15 cellular contexts compared by ENCODE assay signal in genomic region chr12:6352198-6353173, GRCh38. TPM values are rescaled to one million over a fixed set of nuclear protein-coding genes. Genes with fewer than 3 reads are reported as not detected.
A peak's percentile ranks its signal among the peaks of the same experiment; 100 is the strongest.
DNase-seq lines count a peak whose midpoint lies in the region; ATAC-seq and TF ChIP-seq lines count a peak whose summit lies in the region.
"Had no signal": no experiment of that assay in that cellular context is flagged by ENCODE, and none has a peak within 500 bp of the region (broad histone marks: within the 10 kb centered on the region; RNA-seq: fewer than 3 reads in every experiment).

No MANE protein-coding gene starts in this region.

- DNase-seq in Right ventricle myocardium superior (no peak), cardiac septum (ENCODE audit: low spot score) (no peak), esophagus muscularis mucosa (ENCODE audit: extremely low spot score) (no peak), neuronal stem cell (ENCODE audit: low spot score) (no peak), aorta (no peak), activated T-cell treated with anti-CD3 and anti-CD28 coated beads for 4 hours (no peak)
- DNase-seq in CD8-positive, alpha-beta T cell = no peak
- no peak for DNase-seq in CD8-positive, alpha-beta memory T cell
- DNase-seq: activated CD4-positive, alpha-beta T cell treated with anti-CD3 and anti-CD28 coated beads for 4 hours; DMS 273 treated with DMSO at 0.1 percent for 48 hours; H7; NCI-H1105 treated with DMSO at 0.1 percent for 48 hours; small intestine had no signal

- CTCF ChIA-PET in CD8-positive, alpha-beta T cell (lab: Charles Lee) = interaction anchor here (0.6 to 1.9 kb wide), 5 partner anchors 9 to 142 kb away, joined by 3 to 7 read pairs (median 3); no protein-coding TSS in a partner anchor
- CTCF ChIA-PET in CD8-positive, alpha-beta memory T cell (lab: Charles Lee) = no interaction called here

- no peak overlapping the region for H3K14ac ChIP-seq in neuronal stem cell (ENCODE audit: low read length)

- H2BK15ac ChIP-seq in neuronal stem cell (ENCODE audit: low read length) = no peak overlapping the region

- ATAC-seq in Right ventricle myocardium superior (ENCODE audit: poor library complexity) (peak; percentile 49), aorta (ENCODE audit: low FRiP score) (peak; percentile 24)
- no peak for ATAC-seq in CD8-positive, alpha-beta T cell

- H3K27ac ChIP-seq in esophagus muscularis mucosa (replicated peaks in 1 of 4) (peak overlapping the region; percentile 51 to 67 (median 62)), neuronal stem cell (replicated peaks; ENCODE audit: low read length) (no peak overlapping the region), aorta (ENCODE audit: low read depth in 1 of 2, low read length in 2 of 2) (no peak overlapping the region)
- no peak overlapping the region for H3K27ac ChIP-seq in CD8-positive, alpha-beta T cell (ENCODE audit: low read depth, low read length)
- H3K27ac ChIP-seq in CD8-positive, alpha-beta memory T cell (ENCODE audit: low read depth, low read length) = no peak overlapping the region

- POLR2A ChIA-PET in CD8-positive, alpha-beta T cell (lab: Charles Lee) = interaction anchor here (1.0 to 1.1 kb wide), 2 partner anchors 8 to 11 kb away, joined by 3 to 5 read pairs; no protein-coding TSS in a partner anchor
- POLR2A ChIA-PET in CD8-positive, alpha-beta memory T cell (lab: Charles Lee) = interaction anchor here (1.4 kb wide), 1 partner anchor 16 kb away, joined by 3 read pairs; no protein-coding TSS in a partner anchor

- peak overlapping the region; percentile 53 for H2AFZ ChIP-seq in neuronal stem cell (ENCODE audit: low read length)

- peak overlapping the region; percentile 77 for H2BK12ac ChIP-seq in neuronal stem cell (ENCODE audit: low read length)

- no peak overlapping the region for H3K27ac Mint-ChIP-seq in CD8-positive, alpha-beta T cell
- peak overlapping the region in 1 of 8 donors; percentile 11 for H3K27ac Mint-ChIP-seq in CD8-positive, alpha-beta memory T cell
- H3K27ac Mint-ChIP-seq: activated T-helper 2 cell treated with anti-CD3 and anti-CD28 coated beads, Interferon-gamma antibody, Interleukin-2, Interleukin-4, amounts not matched to agents 10 μg/mL and 5 μg/mL and 100 μg/mL, durations not matched to agents 14 hours and 24 hours and 36 hours had no signal

- no peak for TF ChIP-seq POLR2A in esophagus muscularis mucosa (IDR thresholded peaks at IDR 0.05; ENCODE audit: low read depth)

- no peaks in the 10 kb centered on the region for H3K36me3 ChIP-seq in esophagus muscularis mucosa
- no peaks in the 10 kb centered on the region for H3K36me3 ChIP-seq in neuronal stem cell (replicated peaks in 1 of 2; ENCODE audit: control insufficient read depth in 2 of 2, insufficient read depth in 2 of 2, low read length in 2 of 2)
- H3K36me3 ChIP-seq in aorta (ENCODE audit: control insufficient read depth in 1 of 2, insufficient read depth in 2 of 2, low read length in 1 of 2) = no peaks in the 10 kb centered on the region
- no peaks in the 10 kb centered on the region for H3K36me3 ChIP-seq in CD8-positive, alpha-beta T cell (ENCODE audit: insufficient read depth, low read length)
- H3K36me3 ChIP-seq in CD8-positive, alpha-beta memory T cell (ENCODE audit: insufficient read depth, low read length) = no peaks in the 10 kb centered on the region
- H3K36me3 ChIP-seq: breast epithelium had no signal

- H3K27me3 Mint-ChIP-seq in CD8-positive, alpha-beta T cell (ENCODE audit: low read depth) = no peaks in the 10 kb centered on the region
- H3K27me3 Mint-ChIP-seq in CD8-positive, alpha-beta memory T cell = peaks cover 0 to under 1% of the 10 kb centered on the region in 2 donors

- H3K4me3 Mint-ChIP-seq in CD8-positive, alpha-beta T cell = no peak overlapping the region
- no peak overlapping the region for H3K4me3 Mint-ChIP-seq in CD8-positive, alpha-beta memory T cell

- H3K4me3 ChIP-seq in esophagus muscularis mucosa = no peak overlapping the region
- H3K4me3 ChIP-seq in neuronal stem cell (ENCODE audit: low read length in 2 of 2) = no peak overlapping the region
- H3K4me3 ChIP-seq in aorta (ENCODE audit: low read length in 2 of 2) = no peak overlapping the region
- no peak overlapping the region for H3K4me3 ChIP-seq in CD8-positive, alpha-beta T cell (ENCODE audit: low read depth, low read length)
- no peak overlapping the region for H3K4me3 ChIP-seq in CD8-positive, alpha-beta memory T cell (ENCODE audit: low read length)
- H3K4me3 ChIP-seq: breast epithelium had no signal

- peak overlapping the region; percentile 36 for H3K18ac ChIP-seq in neuronal stem cell (ENCODE audit: low read length)

- H3K23ac ChIP-seq in neuronal stem cell (ENCODE audit: low read depth, low read length, poor library complexity) = no peak overlapping the region

- no peak overlapping the region for H2BK5ac ChIP-seq in neuronal stem cell (ENCODE audit: low read length)

- H3K9me3 ChIP-seq in esophagus muscularis mucosa = no peaks in the 10 kb centered on the region
- peaks cover 0 to 4% of the 10 kb centered on the region in 2 donors for H3K9me3 ChIP-seq in neuronal stem cell (replicated peaks in 1 of 2; ENCODE audit: control insufficient read depth in 2 of 2, insufficient read depth in 1 of 2, low read depth in 1 of 2, low read length in 2 of 2)
- no peaks in the 10 kb centered on the region for H3K9me3 ChIP-seq in aorta (ENCODE audit: control insufficient read depth, low read length)
- H3K9me3 ChIP-seq in CD8-positive, alpha-beta T cell (ENCODE audit: low read length) = no peaks in the 10 kb centered on the region
- H3K9me3 ChIP-seq in CD8-positive, alpha-beta memory T cell (ENCODE audit: low read length) = no peaks in the 10 kb centered on the region
- H3K9me3 ChIP-seq: breast epithelium had no signal

- no peak for TF ChIP-seq CTCF in esophagus muscularis mucosa (IDR thresholded peaks at IDR 0.05)
- TF ChIP-seq CTCF in CD8-positive, alpha-beta T cell (IDR thresholded peaks at IDR 0.05) = no peak

- H3K9me3 Mint-ChIP-seq in CD8-positive, alpha-beta T cell = no peaks in the 10 kb centered on the region
- H3K9me3 Mint-ChIP-seq in CD8-positive, alpha-beta memory T cell = no peaks in the 10 kb centered on the region
- H3K9me3 Mint-ChIP-seq: activated T-helper 2 cell treated with anti-CD3 and anti-CD28 coated beads, Interferon-gamma antibody, Interleukin-2, Interleukin-4, amounts not matched to agents 10 μg/mL and 5 μg/mL and 100 μg/mL, durations not matched to agents 14 hours and 24 hours and 36 hours had no signal

- H2AK5ac ChIP-seq in neuronal stem cell (ENCODE audit: low read depth, low read length) = no peak overlapping the region

- no peak overlapping the region for H3K4ac ChIP-seq in neuronal stem cell (ENCODE audit: low read length)

- H3K4me1 ChIP-seq in esophagus muscularis mucosa (peaks cover 17 to 30% (median 25%) of the 10 kb centered on the region in 4 donors), neuronal stem cell (ENCODE audit: control insufficient read depth in 2 of 2, insufficient read depth in 1 of 2, low read depth in 1 of 2, low read length in 2 of 2) (peaks cover 0 to 2% of the 10 kb centered on the region in 2 donors), aorta (ENCODE audit: control insufficient read depth in 1 of 2, insufficient read depth in 2 of 2, low read length in 2 of 2) (no peaks in the 10 kb centered on the region)
- H3K4me1 ChIP-seq in CD8-positive, alpha-beta T cell (ENCODE audit: insufficient read depth, low read length) = peaks cover 8% of the 10 kb centered on the region
- H3K4me1 ChIP-seq in CD8-positive, alpha-beta memory T cell (ENCODE audit: insufficient read depth, low read length) = peaks cover 6% of the 10 kb centered on the region

- no peaks in the 10 kb centered on the region for H3K79me1 ChIP-seq in neuronal stem cell (ENCODE audit: low read depth, low read length)

- no peak overlapping the region for H2BK120ac ChIP-seq in neuronal stem cell (ENCODE audit: low read depth, low read length)

- no peak overlapping the region for H3K9ac ChIP-seq in neuronal stem cell (ENCODE audit: low read depth, low read length, poor library complexity)

- WGBS in esophagus muscularis mucosa = 63% methylated on average over 9 of the region's 9 CpGs
- no CpG with 5 or more reads among the region's 9 CpGs for WGBS in neuronal stem cell (ENCODE audit: extremely low coverage in 2 of 2, insufficient read length in 2 of 2, insufficient replicate concordance in 1 of 2), 2 donors
- WGBS in aorta, 2 donors = 73 to 75% methylated on average over 8 to 9 of the region's 9 CpGs

- H4K91ac ChIP-seq in neuronal stem cell (ENCODE audit: low read depth, low read length, poor library complexity) = no peak overlapping the region

- no peak for TF ChIP-seq EP300 in esophagus muscularis mucosa (IDR thresholded peaks at IDR 0.05)

- no peaks in the 10 kb centered on the region for H3K27me3 ChIP-seq in esophagus muscularis mucosa
- no peaks in the 10 kb centered on the region for H3K27me3 ChIP-seq in neuronal stem cell (ENCODE audit: control insufficient read depth in 3 of 3, insufficient read depth in 3 of 3, low read depth in 1 of 3, low read length in 3 of 3)
- no peaks in the 10 kb centered on the region for H3K27me3 ChIP-seq in aorta (ENCODE audit: control insufficient read depth in 1 of 2, insufficient read depth in 2 of 2, low read length in 1 of 2)
- no peaks in the 10 kb centered on the region for H3K27me3 ChIP-seq in CD8-positive, alpha-beta T cell (ENCODE audit: insufficient read depth, low read length)
- no peaks in the 10 kb centered on the region for H3K27me3 ChIP-seq in CD8-positive, alpha-beta memory T cell (ENCODE audit: insufficient read depth, low read length, poor library complexity, severe bottlenecking)
- H3K27me3 ChIP-seq: breast epithelium had no signal

- H3K4me2 ChIP-seq in neuronal stem cell (ENCODE audit: insufficient read depth, low read length, poor library complexity, severe bottlenecking) = no peak overlapping the region

- intact Hi-C loops in Right ventricle myocardium superior (cut with DNase I) (no loop called here), cardiac septum (cut with DNase I) (no loop called here), esophagus muscularis mucosa (cut with DNase I) (no loop called here), aorta (cut with DNase I) (no loop called here)
- intact Hi-C loops in CD8-positive, alpha-beta T cell (cut with DNase I, micrococcal nuclease) = no loop called here

- no peak overlapping the region for H4K8ac ChIP-seq in neuronal stem cell (ENCODE audit: low read depth, low read length)

- no peaks in the 10 kb centered on the region for H3K36me3 Mint-ChIP-seq in CD8-positive, alpha-beta T cell
- H3K36me3 Mint-ChIP-seq in CD8-positive, alpha-beta memory T cell = no peaks in the 10 kb centered on the region

- peaks cover 22% of the 10 kb centered on the region for H3K4me1 Mint-ChIP-seq in CD8-positive, alpha-beta T cell (ENCODE audit: low read depth)
- peaks cover 0 to 10% (median 4%) of the 10 kb centered on the region in 3 donors for H3K4me1 Mint-ChIP-seq in CD8-positive, alpha-beta memory T cell

RNA-seq across cellular contexts. Expression of gene TNFRSF1A, which starts 10.6 kb away (rescaled TPM):
- total RNA-seq in Right ventricle myocardium superior (47.9 TPM), cardiac septum (60.0 TPM), esophagus muscularis mucosa (100 to 1,000 TPM; 146 to 464 (median 247) TPM), aorta (100 to 1,000 TPM; 190 to 236 TPM)
- 35.2 TPM for polyA plus RNA-seq in neuronal stem cell (2013, experiment 1 of 2)
- 34.5 TPM for polyA plus RNA-seq in neuronal stem cell (2013, experiment 2 of 2)
- 100 to 1,000 TPM in 1 of 2 donors, 10 to 100 TPM in 1; 36.9 to 112 TPM for polyA plus RNA-seq in aorta
- total RNA-seq in CD8-positive, alpha-beta T cell = 10 to 100 TPM; 16.7 to 18.8 TPM
- total RNA-seq in CD8-positive, alpha-beta memory T cell = 10 to 100 TPM; 62.1 to 62.9 TPM
- 57.1 TPM for polyA plus RNA-seq in CD8-positive, alpha-beta memory T cell

RNA-seq across cellular contexts. Expression of gene SCNN1A, which starts 22.9 kb away (rescaled TPM):
- total RNA-seq in Right ventricle myocardium superior (not detected), cardiac septum (0.46 TPM), esophagus muscularis mucosa (1 to 10 TPM in 3 of 4 donors, under 1 TPM in 1; 0.83 to 3.3 (median 1.8) TPM), aorta (1 to 10 TPM; 1.5 to 2.4 TPM)
- 0.40 TPM for polyA plus RNA-seq in neuronal stem cell (2013, experiment 1 of 2)
- polyA plus RNA-seq in neuronal stem cell (2013, experiment 2 of 2) = 0.68 TPM
- polyA plus RNA-seq in aorta = 1 to 10 TPM in 1 of 2 donors, under 1 TPM in 1; 0.61 to 1.5 TPM
- 1 to 10 TPM in 1 of 2 experiments, under 1 TPM in 1; 0.50 to 1.1 TPM for total RNA-seq in CD8-positive, alpha-beta T cell
- under 1 TPM; 0.77 to 0.93 TPM for total RNA-seq in CD8-positive, alpha-beta memory T cell
- polyA plus RNA-seq in CD8-positive, alpha-beta memory T cell = 0.49 TPM
- total RNA-seq: activated T-helper 2 cell treated with anti-CD3 and anti-CD28 coated beads, Interferon-gamma antibody, Interleukin-2, Interleukin-4, amounts not matched to agents 10 μg/mL and 5 μg/mL and 100 μg/mL, durations not matched to agents 14 hours and 24 hours and 36 hours had no signal

RNA-seq across cellular contexts. Expression of gene LTBR, which starts 31.5 kb away (rescaled TPM):
- 23.2 TPM for total RNA-seq in Right ventricle myocardium superior
- total RNA-seq in cardiac septum = 29.4 TPM
- total RNA-seq in esophagus muscularis mucosa = 100 to 1,000 TPM; 117 to 144 (median 137) TPM
- polyA plus RNA-seq in neuronal stem cell (2013, experiment 1 of 2) = 2.3 TPM
- polyA plus RNA-seq in neuronal stem cell (2013, experiment 2 of 2) = 2.3 TPM
- total RNA-seq in aorta = 100 to 1,000 TPM in 1 of 2 donors, 10 to 100 TPM in 1; 83.1 to 103 TPM
- polyA plus RNA-seq in aorta = 10 to 100 TPM; 20.5 to 87.8 TPM
- under 1 TPM in 1 of 2 experiments, not detected in 1; 0.44 TPM for total RNA-seq in CD8-positive, alpha-beta T cell
- total RNA-seq in CD8-positive, alpha-beta memory T cell = 1 to 10 TPM in 1 of 2 experiments, under 1 TPM in 1; 0.51 to 1.4 TPM
- polyA plus RNA-seq in CD8-positive, alpha-beta memory T cell = not detected

RNA-seq across cellular contexts. Expression of gene PLEKHG6, which starts 42.0 kb away (rescaled TPM):
- total RNA-seq in Right ventricle myocardium superior (0.22 TPM), cardiac septum (0.30 TPM), esophagus muscularis mucosa (under 1 TPM in 2 of 4 donors, not detected in 2; 0.52 to 0.75 TPM), aorta (1 to 10 TPM in 1 of 2 donors, under 1 TPM in 1; 0.88 to 1.5 TPM)
- polyA plus RNA-seq in neuronal stem cell (2013, experiment 1 of 2) = 1.2 TPM
- polyA plus RNA-seq in neuronal stem cell (2013, experiment 2 of 2) = 1.3 TPM
- polyA plus RNA-seq in aorta = 10 to 100 TPM in 1 of 2 donors, under 1 TPM in 1; 0.15 to 90.3 TPM
- total RNA-seq in CD8-positive, alpha-beta T cell = not detected
- not detected for total RNA-seq in CD8-positive, alpha-beta memory T cell
- polyA plus RNA-seq in CD8-positive, alpha-beta memory T cell = 0.72 TPM
- total RNA-seq: activated T-helper 2 cell treated with anti-CD3 and anti-CD28 coated beads, Interferon-gamma antibody, Interleukin-2, Interleukin-4, amounts not matched to agents 10 μg/mL and 5 μg/mL and 100 μg/mL, durations not matched to agents 14 hours and 24 hours and 36 hours had no signal

Comparison
In these comparisons a context has a peak if more than half of its experiments do, and no peak if none do; other contexts are left out.
1. H3K27ac ChIP-seq: peak in esophagus muscularis mucosa (4 of 4); none in neuronal stem cell (single experiment), aorta (0 of 2), CD8-positive, alpha-beta T cell (single experiment) and CD8-positive, alpha-beta memory T cell (single experiment).
2. RNA of gene LTBR, which starts 31.5 kb away (total RNA-seq): 117 to 144 TPM in esophagus muscularis mucosa, 83.1 to 103 TPM in aorta, 29.4 TPM in cardiac septum (single experiment) and 23.2 TPM in Right ventricle myocardium superior (single experiment); 0.51 to 1.4 TPM in CD8-positive, alpha-beta memory T cell and 0.44 TPM in CD8-positive, alpha-beta T cell; every median in the first group is over 10 times any median in the second.